In the genomic region with DNA sequence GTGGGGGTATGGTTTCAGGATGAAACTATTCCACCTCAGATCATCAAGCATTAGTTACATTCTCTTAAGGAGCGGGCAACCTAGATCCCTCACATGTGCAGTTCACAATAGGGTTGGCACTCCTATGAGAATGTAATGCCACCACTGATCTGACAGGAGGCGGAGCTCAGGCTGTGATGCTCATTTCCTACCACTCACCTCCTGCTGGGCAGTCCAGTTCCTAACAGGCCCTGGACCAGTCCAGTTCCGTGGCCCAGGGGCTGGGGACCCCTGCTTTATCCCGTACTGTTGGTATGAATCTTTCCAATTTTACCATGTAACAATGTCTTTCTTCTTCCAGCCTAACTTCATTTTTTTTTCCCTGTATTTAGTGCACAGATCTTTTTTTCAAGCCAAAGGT, we compare ENCODE assay signal across 15 cellular contexts.
DNase-seq lines count a peak whose midpoint lies in the region; ATAC-seq and TF ChIP-seq lines count a peak whose summit lies in the region.
"Had no signal": no experiment of that assay in that cellular context is flagged by ENCODE, and none has a peak within 500 bp of the region (broad histone marks: within the 10 kb centered on the region; RNA-seq: fewer than 3 reads in every experiment).

No MANE protein-coding gene starts in this region.

- H3K27ac ChIP-seq in GM23248 (no peak overlapping the region), left lung (no peak overlapping the region), smooth muscle cell (ENCODE audit: low read depth) (no peak overlapping the region), uterus (no peak overlapping the region)
- H3K27ac ChIP-seq: stomach had no signal

- peak; percentile 2; the same call in 1 of the 2 replicates for TF ChIP-seq CTCF in AG09319 (IDR thresholded peaks at IDR 0.05; ENCODE audit: low read depth, low read length)
- no peak for TF ChIP-seq CTCF in left lung (IDR thresholded peaks at IDR 0.05)
- no peak for TF ChIP-seq CTCF in smooth muscle cell (IDR thresholded peaks at IDR 0.05; ENCODE audit: borderline replicate concordance, insufficient read depth, poor library complexity, severe bottlenecking)
- TF ChIP-seq CTCF in uterus (IDR thresholded peaks at IDR 0.05) = no peak

- no peaks in the 10 kb centered on the region for H3K9me2 ChIP-seq in GM23248 (ENCODE audit: insufficient read depth)

- WGBS in GM23248 (ENCODE audit: low coverage in 1 of 2, low lambda C conversion rate in 2 of 2, missing lambda C conversion rate in 2 of 2), 2 experiments = 74 to 76% methylated on average over 4 of the region's 4 CpGs
- WGBS in smooth muscle cell (ENCODE audit: low lambda C conversion rate) = 88% methylated on average over 4 of the region's 4 CpGs

- intact Hi-C loops in left lung (cut with DNase I) = loop anchor here in 1 of 2 donors (10.0 kb wide), 1 partner anchor 121 kb away; no protein-coding TSS in a partner anchor
- intact Hi-C loops in uterus (cut with DNase I; ENCODE audit: low total_unique reads) = loop anchor here (10.0 kb wide), 1 partner anchor 131 kb away; no protein-coding TSS in a partner anchor

- H3K9me3 ChIP-seq in GM23248 (ENCODE audit: low read depth) (no peaks in the 10 kb centered on the region), left lung (no peaks in the 10 kb centered on the region), smooth muscle cell (replicated peaks; ENCODE audit: low read depth) (no peaks in the 10 kb centered on the region), uterus (no peaks in the 10 kb centered on the region)
- H3K9me3 ChIP-seq: esophagus muscularis mucosa, stomach had no signal

- in situ Hi-C loops in GM23248 (cut with MboI) (loop anchor here (10.0 to 25.0 kb wide), 2 partner anchors 131 to 704 kb away; no protein-coding TSS in a partner anchor), SK-MEL-5 (cut with HindIII; ENCODE audit: low pct_unique_long_range_greater_than_20kb, low sequenced_read_pairs) (loop anchor here (10.0 kb wide), 1 partner anchor 121 kb away; no protein-coding TSS in a partner anchor)

- H3F3A ChIP-seq in GM23248 (ENCODE audit: insufficient read depth) (peaks cover 7% of the 10 kb centered on the region; the same call in 1 of the 2 replicates), smooth muscle cell (ENCODE audit: low read depth) (no peaks in the 10 kb centered on the region)

- ATAC-seq in left lung (peak; percentile 14), GM21526 (IDR thresholded peaks at IDR 0.05; ENCODE audit: low FRiP score, unreplicated experiment) (no peak)

- H3K9ac ChIP-seq in GM23248 (no peak overlapping the region), smooth muscle cell (ENCODE audit: low read depth) (no peak overlapping the region)

- H3K4me1 ChIP-seq in GM23248 (ENCODE audit: insufficient read depth) (peaks cover 30% of the 10 kb centered on the region), left lung (peaks cover 5 to 33% of the 10 kb centered on the region in 2 donors), smooth muscle cell (ENCODE audit: low read depth) (peaks cover under 1% of the 10 kb centered on the region), uterus (no peaks in the 10 kb centered on the region)

- TF ChIP-seq POLR2A in uterus (IDR thresholded peaks at IDR 0.05) = no peak

- H2AFZ ChIP-seq in GM23248 (no peak overlapping the region), smooth muscle cell (ENCODE audit: low read depth) (no peak overlapping the region)

- H3K4me2 ChIP-seq in GM23248 (ENCODE audit: unreplicated experiment) = no peak overlapping the region
- H3K4me2 ChIP-seq in smooth muscle cell = no peak overlapping the region

- no peak overlapping the region for H3K4me3 ChIP-seq in GM23248
- H3K4me3 ChIP-seq in left lung = no peak overlapping the region
- H3K4me3 ChIP-seq in smooth muscle cell = no peak overlapping the region
- H3K4me3 ChIP-seq in uterus = no peak overlapping the region
- H3K4me3 ChIP-seq: esophagus muscularis mucosa, stomach had no signal

- H4K20me1 ChIP-seq in GM23248 (ENCODE audit: insufficient read depth) = no peaks in the 10 kb centered on the region
- H4K20me1 ChIP-seq in smooth muscle cell (ENCODE audit: low read depth) = no peaks in the 10 kb centered on the region

- H3K27me3 ChIP-seq in GM23248 (replicated peaks; ENCODE audit: insufficient read depth) (no peaks in the 10 kb centered on the region), left lung (no peaks in the 10 kb centered on the region), smooth muscle cell (ENCODE audit: low read depth) (no peaks in the 10 kb centered on the region), uterus (no peaks in the 10 kb centered on the region)
- H3K27me3 ChIP-seq: esophagus muscularis mucosa, stomach had no signal

- DNase-seq in AG09319 (ENCODE audit: extremely low read depth, low read depth) (no peak), GM23248 (peak; percentile 24), SK-MEL-5 (ENCODE audit: low read depth, low spot score) (peak; percentile 33), left lung (no peak), smooth muscle cell (lab: John Stamatoyannopoulos, UW; ENCODE audit: unreplicated experiment) (no peak), uterus (no peak), SW 1271 (lab: John Stamatoyannopoulos, UW) (no peak)
- DNase-seq: activated CD4-positive, CD25-positive, alpha-beta regulatory T cell treated with anti-CD3 and anti-CD28 coated beads, Interleukin-2, amount 50 U/mL, for 72 hours; activated CD8-positive, alpha-beta memory T cell treated with anti-CD3 and anti-CD28 coated beads, Interleukin-2, amount 50 U/mL, for 48 hours; activated naive CD4-positive, alpha-beta T cell; aorta; NCI-H1930; stomach had no signal

- no peaks in the 10 kb centered on the region for H3K36me3 ChIP-seq in GM23248 (ENCODE audit: low read depth)
- H3K36me3 ChIP-seq in left lung = no peaks in the 10 kb centered on the region
- no peaks in the 10 kb centered on the region for H3K36me3 ChIP-seq in smooth muscle cell (ENCODE audit: low read depth)
- H3K36me3 ChIP-seq in uterus = no peaks in the 10 kb centered on the region

- H3K79me2 ChIP-seq in GM23248 (ENCODE audit: insufficient read depth) (no peaks in the 10 kb centered on the region), smooth muscle cell (ENCODE audit: low read depth) (no peaks in the 10 kb centered on the region)

Comparison
In these comparisons a context has a peak if more than half of its experiments do, and no peak if none do; other contexts are left out.
1. DNase-seq: peak in GM23248 (single experiment) and SK-MEL-5 (single experiment); none in AG09319 (single experiment), left lung (0 of 2), smooth muscle cell (single experiment), uterus (0 of 2) and SW 1271 (0 of 2).